In genomic region chr11:117256573-117256972, GRCh38 we compare ENCODE assay signal across 18 cellular contexts. TPM values are rescaled to one million over a fixed set of nuclear protein-coding genes. Genes with fewer than 3 reads are reported as not detected.
DNase-seq lines count a peak whose midpoint lies in the region; ATAC-seq and TF ChIP-seq lines count a peak whose summit lies in the region.
"Had no signal": no experiment of that assay in that cellular context is flagged by ENCODE, and none has a peak within 500 bp of the region (broad histone marks: within the 10 kb centered on the region; RNA-seq: fewer than 3 reads in every experiment).

No MANE protein-coding gene starts in this region.

- TF ChIP-seq CTCF in PC-3 (conservative IDR thresholded peaks at IDR 0.05; ENCODE audit: low read depth, low read length) (no peak), epithelial cell of esophagus (IDR thresholded peaks at IDR 0.05; ENCODE audit: insufficient read depth, low read depth, low read length, missing control alignments) (no peak), left lung (IDR thresholded peaks at IDR 0.05) (no peak), colonic mucosa (IDR thresholded peaks at IDR 0.05) (no peak), neural progenitor cell (IDR thresholded peaks at IDR 0.05) (no peak), GM13976 (IDR thresholded peaks at IDR 0.05; ENCODE audit: borderline replicate concordance, control extremely low read depth, extremely low read depth, insufficient read depth, missing control alignments) (no peak)

- no peaks in the 10 kb centered on the region; the same call in 1 of the 2 replicates for H4K20me1 ChIP-seq in PC-3 (ENCODE audit: low read length)
- no peaks in the 10 kb centered on the region for H4K20me1 ChIP-seq in neural progenitor cell (ENCODE audit: low read depth)

- H3K9ac ChIP-seq in PC-3 (ENCODE audit: low read length) (no peak overlapping the region), colonic mucosa (ENCODE audit: low read depth in 2 of 2, low read length in 2 of 2) (no peak overlapping the region), neural progenitor cell (no peak overlapping the region)

- H3K27ac ChIP-seq in PC-3 (ENCODE audit: low read length) (peak overlapping the region; percentile 37), left lung (no peak overlapping the region), colonic mucosa (no peak overlapping the region), neural progenitor cell (no peak overlapping the region)
- H3K27ac ChIP-seq: right atrium auricular region had no signal

- H3K36me3 ChIP-seq in PC-3 (ENCODE audit: low read depth, low read length), result no peaks in the 10 kb centered on the region
- H3K36me3 ChIP-seq in left lung, result peaks cover 0 to 43% of the 10 kb centered on the region in 2 donors
- no peaks in the 10 kb centered on the region for H3K36me3 ChIP-seq in colonic mucosa
- H3K36me3 ChIP-seq in neural progenitor cell, result no peaks in the 10 kb centered on the region

- peaks cover 21% of the 10 kb centered on the region for H3K36me3 Mint-ChIP-seq in neural progenitor cell

- H3K4me1 ChIP-seq in PC-3 (ENCODE audit: insufficient read depth, low read length), result peaks cover 36% of the 10 kb centered on the region
- H3K4me1 ChIP-seq in left lung, result no peaks in the 10 kb centered on the region
- H3K4me1 ChIP-seq in colonic mucosa, result no peaks in the 10 kb centered on the region
- no peaks in the 10 kb centered on the region for H3K4me1 ChIP-seq in neural progenitor cell
- H3K4me1 ChIP-seq: right atrium auricular region had no signal

- no peak overlapping the region for H3K4me3 ChIP-seq in PC-3 (ENCODE audit: low read length)
- H3K4me3 ChIP-seq in epithelial cell of esophagus (ENCODE audit: low read length), result no peak overlapping the region
- no peak overlapping the region for H3K4me3 ChIP-seq in left lung
- H3K4me3 ChIP-seq in colonic mucosa, result no peak overlapping the region
- no peak overlapping the region for H3K4me3 ChIP-seq in neural progenitor cell
- H3K4me3 ChIP-seq: right atrium auricular region had no signal

- CTCF ChIA-PET in PC-3 (lab: Charles Lee), result interaction anchor here (0.7 kb wide), 1 partner anchor 13 kb away, joined by 7 read pairs; no protein-coding TSS in a partner anchor

- no peaks in the 10 kb centered on the region for H3K27me3 ChIP-seq in PC-3 (ENCODE audit: low read length)
- no peaks in the 10 kb centered on the region for H3K27me3 ChIP-seq in left lung
- no peaks in the 10 kb centered on the region for H3K27me3 ChIP-seq in colonic mucosa
- H3K27me3 ChIP-seq in neural progenitor cell, result no peaks in the 10 kb centered on the region
- H3K27me3 ChIP-seq: right atrium auricular region had no signal

- in situ Hi-C loops in GM13976 (cut with MboI; ENCODE audit: low sequenced_read_pairs, unreplicated experiment), result no loop called here

- H3K27ac Mint-ChIP-seq in neural progenitor cell, result no peak overlapping the region
- H3K27ac Mint-ChIP-seq: T-cell had no signal

- ATAC-seq in PC-3 (peak; percentile 60), left lung (peak; percentile 27), HG03280 (IDR thresholded peaks at IDR 0.05; ENCODE audit: unreplicated experiment) (no peak)
- ATAC-seq: T-cell had no signal

- no peak overlapping the region for H2AFZ ChIP-seq in PC-3 (ENCODE audit: low read length)
- no peak overlapping the region for H2AFZ ChIP-seq in neural progenitor cell (replicated peaks)

- H3F3A ChIP-seq in PC-3 (ENCODE audit: low read length, unreplicated experiment), result peaks cover 8% of the 10 kb centered on the region
- H3F3A ChIP-seq in neural progenitor cell (ENCODE audit: low read depth), result no peaks in the 10 kb centered on the region

- POLR2A ChIA-PET in PC-3 (lab: Charles Lee; ENCODE audit: unreplicated experiment), result interaction anchor here (0.5 kb wide), 1 partner anchor 27 kb away, joined by 3 read pairs; no protein-coding TSS in a partner anchor

- H3K9me2 ChIP-seq in PC-3 (replicated peaks; ENCODE audit: low read length), result no peaks in the 10 kb centered on the region

- peaks cover under 1% of the 10 kb centered on the region for H3K27me3 Mint-ChIP-seq in neural progenitor cell (ENCODE audit: insufficient read depth, low read depth)
- H3K27me3 Mint-ChIP-seq: T-cell had no signal

- no TSS peak for BruUV-seq in PC-3 (replicated peaks; lab: Mats Ljungman, UMichigan)

- H3K4me2 ChIP-seq in PC-3 (ENCODE audit: low read length) (0 out of 2 replicates have a peak overlapping the region, but pooled peaks have one; percentile 5), neural progenitor cell (no peak overlapping the region)

- DNase-seq in EH (ENCODE audit: low read depth) (peak; percentile 68), PC-3 (peak; percentile 74), epithelial cell of esophagus (ENCODE audit: low read depth) (peak; percentile 71), left lung (no peak), colonic mucosa (no peak), neural progenitor cell (ENCODE audit: low spot score) (no peak), GM13976 (ENCODE audit: low spot score) (no peak)
- DNase-seq: activated CD4-positive, alpha-beta T cell treated with anti-CD3 and anti-CD28 coated beads, Interleukin-2, amount 50 U/mL, for 4 hours; activated naive CD4-positive, alpha-beta T cell; anterior cingulate cortex; cortex of kidney; DMS79 treated with DMSO at 0.1 percent for 48 hours; glutamatergic neuron; NCI-H1417; Right ventricle myocardium superior; T-cell had no signal

- peaks cover under 1% of the 10 kb centered on the region for H3K4me1 Mint-ChIP-seq in neural progenitor cell

- H3K79me2 ChIP-seq in PC-3 (ENCODE audit: low read length), result no peaks in the 10 kb centered on the region
- no peaks in the 10 kb centered on the region for H3K79me2 ChIP-seq in neural progenitor cell (ENCODE audit: low read depth)

- H3K9me3 ChIP-seq in PC-3 (ENCODE audit: low read length) (no peaks in the 10 kb centered on the region), left lung (no peaks in the 10 kb centered on the region), colonic mucosa (no peaks in the 10 kb centered on the region), neural progenitor cell (ENCODE audit: low read depth) (no peaks in the 10 kb centered on the region)
- H3K9me3 ChIP-seq: right atrium auricular region had no signal

- H3K9me3 Mint-ChIP-seq in neural progenitor cell, result no peaks in the 10 kb centered on the region
- H3K9me3 Mint-ChIP-seq: T-cell had no signal

- no peak overlapping the region for H3K4me3 Mint-ChIP-seq in neural progenitor cell
- H3K4me3 Mint-ChIP-seq: T-cell had no signal

- intact Hi-C loops in PC-3 (cut with micrococcal nuclease), result no loop called here
- intact Hi-C loops in left lung (cut with DNase I), result no loop called here
- intact Hi-C loops in colonic mucosa (cut with DNase I), result no loop called here

RNA-seq across cellular contexts. Expression of gene RNF214, which starts 24.1 kb away (rescaled TPM):
- 7.4 TPM in 2 replicates for total RNA-seq in PC-3 (2014; rRNA removed)
- total RNA-seq in left lung, result 10 to 100 TPM; 21.5 to 22.3 TPM
- 10 to 100 TPM; 20.0 to 20.3 TPM for total RNA-seq in colonic mucosa
- 20.9 and 43.6 TPM in 2 replicates for total RNA-seq in neural progenitor cell (ENCODE audit: low replicate concordance)

RNA-seq across cellular contexts. Expression of gene PCSK7, which starts 24.7 kb away (rescaled TPM):
- total RNA-seq in PC-3 (2014; rRNA removed), result 43.6 and 55.1 TPM in 2 replicates
- 10 to 100 TPM; 65.8 to 77.8 TPM for total RNA-seq in left lung
- 100 to 1,000 TPM; 111 to 195 TPM for total RNA-seq in colonic mucosa
- total RNA-seq in neural progenitor cell (ENCODE audit: low replicate concordance), result 14.2 and 36.6 TPM in 2 replicates

RNA-seq across cellular contexts. Expression of gene BACE1-AS, which starts 34.6 kb away (rescaled TPM):
- total RNA-seq in PC-3 (2014; rRNA removed) (3.6 and 3.7 TPM in 2 replicates), left lung (1 to 10 TPM; 6.4 to 9.0 TPM), colonic mucosa (1 to 10 TPM; 5.1 to 5.9 TPM), neural progenitor cell (ENCODE audit: low replicate concordance) (7.6 and 10.3 TPM in 2 replicates)

RNA-seq across cellular contexts. Expression of gene TAGLN, which starts 57.4 kb away (rescaled TPM):
- total RNA-seq in PC-3 (2014; rRNA removed), result 8.0 and 10.3 TPM in 2 replicates
- 100 to 1,000 TPM; 505 to 763 TPM for total RNA-seq in left lung
- 100 to 1,000 TPM in 1 of 2 donors, 10 to 100 TPM in 1; 86.8 to 989 TPM for total RNA-seq in colonic mucosa
- 24.5 and 34.0 TPM in 2 replicates for total RNA-seq in neural progenitor cell (ENCODE audit: low replicate concordance)

RNA-seq across cellular contexts. Expression of gene BACE1, which starts 59.5 kb away (rescaled TPM):
- total RNA-seq in PC-3 (2014; rRNA removed), result 16.8 and 27.7 TPM in 2 replicates
- 10 to 100 TPM; 24.1 to 39.5 TPM for total RNA-seq in left lung
- 10 to 100 TPM; 11.1 to 11.5 TPM for total RNA-seq in colonic mucosa
- 8.2 and 16.3 TPM in 2 replicates for total RNA-seq in neural progenitor cell (ENCODE audit: low replicate concordance)

Comparison
In these comparisons a context has a peak if more than half of its experiments do, and no peak if none do; other contexts are left out.
1. DNase-seq: peak in EH (single experiment), PC-3 (single experiment) and epithelial cell of esophagus (single experiment); none in left lung (0 of 2), colonic mucosa (single experiment), neural progenitor cell (single experiment) and GM13976 (single experiment).